ENCODE assay signal across 9 cellular contexts in the genomic region with DNA sequence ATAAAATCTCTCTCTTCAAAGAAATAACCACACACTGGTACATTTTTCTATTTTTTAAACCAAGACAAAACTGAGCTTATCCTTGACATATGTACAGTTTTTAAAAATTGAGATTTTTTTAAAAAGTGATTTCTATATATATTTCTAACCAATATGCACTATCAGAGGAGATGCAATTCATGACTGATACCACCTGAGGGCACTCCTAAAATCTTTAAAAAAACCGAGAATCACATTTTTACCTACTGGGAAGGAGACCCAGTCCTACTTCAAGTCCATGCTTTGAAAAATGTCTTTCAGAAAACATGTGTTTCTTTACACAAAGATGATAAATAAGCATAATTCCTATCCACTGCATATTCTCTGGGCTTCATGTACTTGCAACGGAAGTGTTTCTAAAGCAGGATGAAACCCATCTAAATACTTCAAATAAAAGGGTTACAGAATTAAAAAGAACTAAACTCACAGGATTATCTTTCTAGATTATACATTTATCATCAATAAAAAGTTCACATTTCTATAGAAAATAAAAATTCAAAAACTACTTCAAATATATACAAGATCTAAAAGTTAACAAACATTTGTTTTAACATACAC.
A peak's percentile ranks its signal among the peaks of the same experiment; 100 is the strongest.
DNase-seq lines count a peak whose midpoint lies in the region; TF ChIP-seq lines count a peak whose summit lies in the region.
"Had no signal": no experiment of that assay in that cellular context is flagged by ENCODE, and none has a peak within 500 bp of the region (broad histone marks: within the 10 kb centered on the region; RNA-seq: fewer than 3 reads in every experiment).

No MANE protein-coding gene starts in this region.

- TF ChIP-seq POLR2A in stomach (IDR thresholded peaks at IDR 0.05), result no peak

- no peak overlapping the region for H2BK120ac ChIP-seq in neuronal stem cell (ENCODE audit: low read depth, low read length)

- H3K27me3 ChIP-seq in SK-N-SH (ENCODE audit: insufficient read depth) (no peaks in the 10 kb centered on the region), stomach (no peaks in the 10 kb centered on the region), neuronal stem cell (ENCODE audit: control insufficient read depth in 3 of 3, insufficient read depth in 3 of 3, low read depth in 1 of 3, low read length in 3 of 3) (no peaks in the 10 kb centered on the region)

- no peak for DNase-seq in AG09319 (ENCODE audit: extremely low read depth, low read depth)
- peak; percentile 47 for DNase-seq in HCEC 1CT
- peak; percentile 53 for DNase-seq in SK-N-SH
- DNase-seq in germinal center (ENCODE audit: low spot score), result peak; percentile 38
- no peak for DNase-seq in stomach
- DNase-seq in neuronal stem cell (ENCODE audit: low spot score), result no peak
- DNase-seq in activated gamma-delta T cell treated with Interleukin-2 at 50 U/mL for 16 hours, result no peak
- no peak for DNase-seq in KG1 (lab: John Stamatoyannopoulos, UW)

- H3K9ac ChIP-seq in SK-N-SH (no peak overlapping the region), neuronal stem cell (ENCODE audit: low read depth, low read length, poor library complexity) (no peak overlapping the region)

- 70% methylated on average over 2 of the region's 2 CpGs for WGBS in SK-N-SH (ENCODE audit: low lambda C conversion rate)
- 32 to 48% (median 41%) methylated on average over 2 of the region's 2 CpGs for WGBS in stomach, 5 donors
- WGBS in neuronal stem cell (ENCODE audit: extremely low coverage in 2 of 2, insufficient read length in 2 of 2, insufficient replicate concordance in 1 of 2), 2 donors, result no CpG with 5 or more reads among the region's 2 CpGs

- H3K36me3 ChIP-seq in SK-N-SH (replicated peaks in 1 of 2; ENCODE audit: control insufficient read depth in 1 of 2, insufficient read depth in 2 of 2, low read length in 1 of 2) (peaks cover 53 to 60% of the 10 kb centered on the region in 2 experiments), stomach (no peaks in the 10 kb centered on the region), neuronal stem cell (replicated peaks in 1 of 2; ENCODE audit: control insufficient read depth in 2 of 2, insufficient read depth in 2 of 2, low read length in 2 of 2) (peaks cover 5 to 89% of the 10 kb centered on the region in 2 donors)

- H3K79me2 ChIP-seq in SK-N-SH (ENCODE audit: insufficient read depth), result peaks cover 93% of the 10 kb centered on the region; the same call in 1 of the 2 replicates

- H2AFZ ChIP-seq in SK-N-SH (ENCODE audit: low read depth), result no peak overlapping the region
- no peak overlapping the region for H2AFZ ChIP-seq in neuronal stem cell (ENCODE audit: low read length)

- H4K91ac ChIP-seq in neuronal stem cell (ENCODE audit: low read depth, low read length, poor library complexity), result no peak overlapping the region

- H3K4me2 ChIP-seq in SK-N-SH, result no peak overlapping the region
- H3K4me2 ChIP-seq in neuronal stem cell (ENCODE audit: insufficient read depth, low read length, poor library complexity, severe bottlenecking), result no peak overlapping the region

- no peaks in the 10 kb centered on the region for H3K9me2 ChIP-seq in SK-N-SH

- H3K23ac ChIP-seq in neuronal stem cell (ENCODE audit: low read depth, low read length, poor library complexity), result no peak overlapping the region

- H3K14ac ChIP-seq in neuronal stem cell (ENCODE audit: low read length), result no peak overlapping the region

- CTCF ChIA-PET in SK-N-SH (lab: Yijun Ruan, JAX), result interaction anchor here (0.6 to 8.8 kb wide), 16 partner anchors 9 to 421 kb away, joined by 3 to 95 read pairs (median 3); a partner anchor contains a TSS

- H3F3A ChIP-seq in SK-N-SH (replicated peaks; ENCODE audit: insufficient read depth), result peaks cover 12% of the 10 kb centered on the region

- H2BK15ac ChIP-seq in neuronal stem cell (ENCODE audit: low read length), result no peak overlapping the region

- H4K20me1 ChIP-seq in SK-N-SH (ENCODE audit: insufficient read depth), result peaks cover 15% of the 10 kb centered on the region

- no peaks in the 10 kb centered on the region; a peak in 1 of 4 replicates for H3K4me1 ChIP-seq in SK-N-SH (ENCODE audit: control insufficient read depth in 1 of 2, insufficient read depth in 2 of 2, low read depth in 1 of 2, low read length in 1 of 2)
- H3K4me1 ChIP-seq in stomach, result peaks cover 0 to 27% (median 0%) of the 10 kb centered on the region in 4 donors
- H3K4me1 ChIP-seq in neuronal stem cell (ENCODE audit: control insufficient read depth in 2 of 2, insufficient read depth in 1 of 2, low read depth in 1 of 2, low read length in 2 of 2), result no peaks in the 10 kb centered on the region
- H3K4me1 ChIP-seq: HAP-1 had no signal

- peak; percentile 71 for TF ChIP-seq RAD21 in SK-N-SH (IDR thresholded peaks at IDR 0.05; ENCODE audit: low read length)

- no peak overlapping the region for H2BK5ac ChIP-seq in neuronal stem cell (ENCODE audit: low read length)

- H4K8ac ChIP-seq in neuronal stem cell (ENCODE audit: low read depth, low read length), result no peak overlapping the region

- peak; percentile 60 for TF ChIP-seq CTCF in AG09319 (IDR thresholded peaks at IDR 0.05; ENCODE audit: low read depth, low read length)
- peak; percentile 70 for TF ChIP-seq CTCF in SK-N-SH (IDR thresholded peaks at IDR 0.05)
- TF ChIP-seq CTCF in stomach (IDR thresholded peaks at IDR 0.05), result peak in 4 of 7 experiments; percentile 42 to 61 (median 47)

- H3K4me3 ChIP-seq in SK-N-SH (ENCODE audit: low read depth in 2 of 2, low read length in 1 of 2) (no peak overlapping the region; a peak in 1 of 4 replicates), stomach (no peak overlapping the region), neuronal stem cell (ENCODE audit: low read length in 2 of 2) (no peak overlapping the region)
- H3K4me3 ChIP-seq: HAP-1 had no signal

- no peak overlapping the region for H2AK5ac ChIP-seq in neuronal stem cell (ENCODE audit: low read depth, low read length)

- no peak overlapping the region for H2BK12ac ChIP-seq in neuronal stem cell (ENCODE audit: low read length)

- intact Hi-C loops in stomach (cut with DNase I; ENCODE audit: low total_unique reads), result loop anchor here (10.0 kb wide), 1 partner anchor 210 kb away; no protein-coding TSS in a partner anchor

- no peak overlapping the region for H3K18ac ChIP-seq in neuronal stem cell (ENCODE audit: low read length)

- H3K9me3 ChIP-seq in SK-N-SH (no peaks in the 10 kb centered on the region; the same call in 1 of the 2 replicates), stomach (peaks cover 0 to 5% (median 2%) of the 10 kb centered on the region in 4 donors), neuronal stem cell (replicated peaks in 1 of 2; ENCODE audit: control insufficient read depth in 2 of 2, insufficient read depth in 1 of 2, low read depth in 1 of 2, low read length in 2 of 2) (peaks cover 4 to 28% of the 10 kb centered on the region in 2 donors)
- H3K9me3 ChIP-seq: HAP-1 had no signal

- POLR2A ChIA-PET in SK-N-SH (lab: Yijun Ruan, JAX), result no interaction called here

- peaks cover 3% of the 10 kb centered on the region for H3K79me1 ChIP-seq in neuronal stem cell (ENCODE audit: low read depth, low read length)

- H3K27ac ChIP-seq in SK-N-SH (ENCODE audit: low read depth in 2 of 2, low read length in 1 of 2) (no peak overlapping the region), stomach (no peak overlapping the region), neuronal stem cell (replicated peaks; ENCODE audit: low read length) (no peak overlapping the region)

- TF ChIP-seq EP300 in SK-N-SH (IDR thresholded peaks at IDR 0.05; ENCODE audit: borderline replicate concordance in 1 of 2, low read depth in 1 of 2, low read length in 1 of 2) (no peak), stomach (IDR thresholded peaks at IDR 0.05) (no peak)

- no peak overlapping the region for H3K4ac ChIP-seq in neuronal stem cell (ENCODE audit: low read length)

TF ChIP-seq in SK-N-SH, 30 proteins besides CTCF, POLR2A, EP300 and RAD21:
- TF ChIP-seq NRF1 (IDR thresholded peaks at IDR 0.05; ENCODE audit: low read depth, low read length), result no peak
- peak; percentile 54 for TF ChIP-seq SMC3 (IDR thresholded peaks at IDR 0.05; ENCODE audit: low read depth, low read length)

Comparison
In these comparisons a context has a peak if more than half of its experiments do, and no peak if none do; other contexts are left out.
1. DNase-seq: peak in HCEC 1CT (single experiment), SK-N-SH (single experiment) and germinal center (single experiment); none in AG09319 (single experiment), stomach (single experiment), neuronal stem cell (single experiment), activated gamma-delta T cell treated with Interleukin-2 at 50 U/mL for 16 hours (single experiment) and KG1 (single experiment).
2. Peak in every context shown above with its lines, with median percentiles within 50 percentile points of each other: CTCF ChIP-seq.